8 cellular contexts compared by ENCODE assay signal in genomic region chr4:25376754-25377571, GRCh38. TPM values are rescaled to one million over a fixed set of nuclear protein-coding genes. Genes with fewer than 3 reads are reported as not detected.
DNase-seq lines count a peak whose midpoint lies in the region; ATAC-seq and TF ChIP-seq lines count a peak whose summit lies in the region.

A gene with protein sequence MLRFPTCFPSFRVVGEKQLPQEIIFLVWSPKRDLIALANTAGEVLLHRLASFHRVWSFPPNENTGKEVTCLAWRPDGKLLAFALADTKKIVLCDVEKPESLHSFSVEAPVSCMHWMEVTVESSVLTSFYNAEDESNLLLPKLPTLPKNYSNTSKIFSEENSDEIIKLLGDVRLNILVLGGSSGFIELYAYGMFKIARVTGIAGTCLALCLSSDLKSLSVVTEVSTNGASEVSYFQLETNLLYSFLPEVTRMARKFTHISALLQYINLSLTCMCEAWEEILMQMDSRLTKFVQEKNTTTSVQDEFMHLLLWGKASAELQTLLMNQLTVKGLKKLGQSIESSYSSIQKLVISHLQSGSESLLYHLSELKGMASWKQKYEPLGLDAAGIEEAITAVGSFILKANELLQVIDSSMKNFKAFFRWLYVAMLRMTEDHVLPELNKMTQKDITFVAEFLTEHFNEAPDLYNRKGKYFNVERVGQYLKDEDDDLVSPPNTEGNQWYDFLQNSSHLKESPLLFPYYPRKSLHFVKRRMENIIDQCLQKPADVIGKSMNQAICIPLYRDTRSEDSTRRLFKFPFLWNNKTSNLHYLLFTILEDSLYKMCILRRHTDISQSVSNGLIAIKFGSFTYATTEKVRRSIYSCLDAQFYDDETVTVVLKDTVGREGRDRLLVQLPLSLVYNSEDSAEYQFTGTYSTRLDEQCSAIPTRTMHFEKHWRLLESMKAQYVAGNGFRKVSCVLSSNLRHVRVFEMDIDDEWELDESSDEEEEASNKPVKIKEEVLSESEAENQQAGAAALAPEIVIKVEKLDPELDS (plus strand): TSS chr4:25377263. CDS start chr4:25377428, 165 bp downstream.

- peak within 1 kb of the TSS; percentile 79 for H3K4me3 Mint-ChIP-seq in glutamatergic neuron (ENCODE audit: unreplicated experiment)

- peak; percentile 90 for DNase-seq in NCI-H1092 (lab: John Stamatoyannopoulos, UW)
- DNase-seq in SKM-1 (lab: John Stamatoyannopoulos, UW; ENCODE audit: unreplicated experiment), result peak; percentile 88
- peak; percentile 91 to 96 for DNase-seq in activated naive CD4-positive, alpha-beta T cell treated with anti-CD3 and anti-CD28 coated beads, Interleukin-2, amount 50 U/mL, for 72 hours (ENCODE audit: low spot score in 2 of 2)
- DNase-seq in glutamatergic neuron, result peak; percentile 95
- DNase-seq in osteoblast (ENCODE audit: insufficient read length, low spot score, missing footprints), result peak; percentile 98
- peak; percentile 96 for DNase-seq in testis

- H4K20me1 ChIP-seq in osteoblast (ENCODE audit: insufficient read depth, low read length), result peaks cover 4% of the 10 kb centered on the region

- H3K79me2 ChIP-seq in osteoblast (ENCODE audit: insufficient read depth, low read length), result peaks cover 31% of the 10 kb centered on the region

- peak within 1 kb of the TSS; percentile 94 for H3K4me3 ChIP-seq in osteoblast (ENCODE audit: insufficient read depth, low read length)
- H3K4me3 ChIP-seq in testis, result peak within 1 kb of the TSS; percentile 91 to 98

- ATAC-seq in HG02610 (IDR thresholded peaks at IDR 0.05; ENCODE audit: unreplicated experiment), result peak; percentile 96
- peak; percentile 98 to 99 for ATAC-seq in activated naive CD4-positive, alpha-beta T cell treated with anti-CD3 and anti-CD28 coated beads, Interleukin-2, amount 50 U/mL, for 72 hours

- TF ChIP-seq CTCF in glutamatergic neuron (IDR thresholded peaks at IDR 0.05; ENCODE audit: partially characterized antibody, unreplicated experiment) (no peak), osteoblast (IDR thresholded peaks at IDR 0.05; ENCODE audit: extremely low read depth, low read depth, low read length) (no peak), testis (IDR thresholded peaks at IDR 0.05) (peak in 1 of 3 experiments; percentile 4)

- H3K36me3 Mint-ChIP-seq in activated naive CD4-positive, alpha-beta T cell treated with anti-CD3 and anti-CD28 coated beads, Interleukin-2, amount 50 U/mL, for 72 hours, result peaks cover 0 to 11% of the 10 kb centered on the region in 2 donors
- no peaks in the 10 kb centered on the region for H3K36me3 Mint-ChIP-seq in glutamatergic neuron (ENCODE audit: unreplicated experiment)

- TF ChIP-seq POLR2A in GM10847 (IDR thresholded peaks at IDR 0.05; ENCODE audit: extremely low read depth, insufficient read length) (peak; percentile 84), testis (IDR thresholded peaks at IDR 0.05) (no peak)

- peak within 1 kb of the TSS; percentile 97 for H3K4me2 ChIP-seq in osteoblast (ENCODE audit: insufficient read depth, low read length)

- H3K27ac Mint-ChIP-seq in activated naive CD4-positive, alpha-beta T cell treated with anti-CD3 and anti-CD28 coated beads, Interleukin-2, amount 50 U/mL, for 72 hours, result peak within 1 kb of the TSS in 1 of 2 donors; percentile 90
- H3K27ac Mint-ChIP-seq in glutamatergic neuron (ENCODE audit: unreplicated experiment), result peak within 1 kb of the TSS; percentile 83

- peak within 1 kb of the TSS; percentile 67 for H3K27ac ChIP-seq in osteoblast (ENCODE audit: low read depth, low read length)
- peak within 1 kb of the TSS; percentile 74 to 79 for H3K27ac ChIP-seq in testis

- H3K4me1 ChIP-seq in osteoblast (ENCODE audit: insufficient read depth, low read length) (peaks cover 15% of the 10 kb centered on the region), testis (no peaks in the 10 kb centered on the region)

- peak within 1 kb of the TSS; percentile 92 for H2AFZ ChIP-seq in osteoblast (ENCODE audit: low read length)

- 1% methylated on average over 22 to 33 of the region's 74 CpGs for WGBS in testis, 2 donors

- H3K9me3 ChIP-seq in osteoblast (ENCODE audit: low read depth, low read length) (no peaks in the 10 kb centered on the region), testis (no peaks in the 10 kb centered on the region)

- intact Hi-C loops in testis (cut with DNase I; ENCODE audit: low total_unique reads), result no loop called here

- H3K9me3 Mint-ChIP-seq in activated naive CD4-positive, alpha-beta T cell treated with anti-CD3 and anti-CD28 coated beads, Interleukin-2, amount 50 U/mL, for 72 hours, result no peaks in the 10 kb centered on the region
- H3K9me3 Mint-ChIP-seq in glutamatergic neuron (ENCODE audit: unreplicated experiment), result no peaks in the 10 kb centered on the region

- H3K4me1 Mint-ChIP-seq in glutamatergic neuron (ENCODE audit: low read depth, unreplicated experiment), result no peaks in the 10 kb centered on the region

- H3K36me3 ChIP-seq in osteoblast (ENCODE audit: insufficient read depth, low read length) (peaks cover 11% of the 10 kb centered on the region), testis (ENCODE audit: low read depth, missing control alignments) (no peaks in the 10 kb centered on the region)

- no peaks in the 10 kb centered on the region for H3K27me3 ChIP-seq in osteoblast (ENCODE audit: insufficient read depth, low read length)
- H3K27me3 ChIP-seq in testis, result no peaks in the 10 kb centered on the region

- H3K27me3 Mint-ChIP-seq in glutamatergic neuron (ENCODE audit: unreplicated experiment), result no peaks in the 10 kb centered on the region

RNA-seq across cellular contexts. Expression of the gene that starts here (rescaled TPM):
- 10 to 100 TPM; 40.7 to 42.1 TPM for total RNA-seq in activated naive CD4-positive, alpha-beta T cell treated with anti-CD3 and anti-CD28 coated beads, Interleukin-2, amount 50 U/mL, for 72 hours
- 41.3 TPM for total RNA-seq in glutamatergic neuron (ENCODE audit: unreplicated experiment)
- 28.2 and 31.8 TPM in 2 replicates for total RNA-seq in osteoblast
- 10 to 100 TPM; 35.3 to 43.5 TPM for total RNA-seq in testis
- 16.1 TPM for polyA plus RNA-seq in testis (ENCODE audit: insufficient read depth, low read depth, low replicate concordance)

Comparison
In these comparisons a context has a peak if more than half of its experiments do, and no peak if none do; other contexts are left out.
1. Peak in every context shown above with its lines: DNase-seq, ATAC-seq, H3K4me3 ChIP-seq and H3K27ac ChIP-seq.